ENCODE assay signal across 8 cellular contexts in the genomic region with DNA sequence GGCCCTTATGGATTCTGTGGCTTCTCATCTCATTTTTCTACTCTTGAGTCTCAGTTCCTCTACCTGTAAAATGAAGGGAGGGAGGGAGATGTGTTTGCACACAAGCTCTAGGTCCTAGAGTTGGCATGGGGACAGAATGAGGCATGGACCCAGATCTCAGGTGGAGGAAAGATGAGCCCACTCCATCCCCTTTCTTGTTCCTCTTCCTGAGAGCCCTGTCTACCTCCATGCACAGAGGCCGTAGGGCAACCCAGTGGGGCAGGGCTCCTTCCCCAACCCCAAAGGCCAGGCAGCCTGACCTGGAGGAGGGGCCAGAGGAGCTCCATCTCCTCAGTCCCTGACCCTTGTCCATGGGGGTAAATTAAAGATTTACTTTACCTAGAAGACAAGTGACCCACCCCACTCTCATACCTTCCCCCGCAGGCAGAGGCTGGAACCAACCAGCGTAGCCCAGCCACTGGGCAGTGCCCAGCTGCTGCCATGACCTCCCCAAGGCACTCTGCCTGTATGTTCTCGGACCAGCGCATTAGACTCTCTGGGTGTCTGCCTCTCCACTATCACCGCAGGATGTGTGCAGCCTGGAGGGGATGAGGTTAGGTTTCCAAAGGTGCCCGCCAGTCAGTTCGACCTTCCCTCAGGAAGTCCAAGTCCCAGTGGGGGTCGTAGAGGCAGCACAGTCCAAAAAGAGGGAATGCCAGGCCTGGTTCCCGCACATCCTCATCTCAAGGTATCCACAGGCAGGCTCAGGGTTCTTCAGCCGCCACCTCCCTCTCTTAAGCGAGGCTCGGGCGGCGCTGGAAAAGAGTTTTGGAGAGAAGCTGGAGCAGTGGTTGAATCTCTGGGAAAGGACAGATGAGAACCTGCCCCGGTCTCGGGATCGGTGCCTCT. TPM values are rescaled to one million over a fixed set of nuclear protein-coding genes. Genes with fewer than 3 reads are reported as not detected.
DNase-seq lines count a peak whose midpoint lies in the region; ATAC-seq, FAIRE-seq and TF ChIP-seq lines count a peak whose summit lies in the region.

No MANE protein-coding gene starts in this region.

- no peaks in the 10 kb centered on the region for H3K36me3 ChIP-seq in MM.1S (replicated peaks; ENCODE audit: insufficient read depth, low read length)

- H2AFZ ChIP-seq in MM.1S (ENCODE audit: low read length), result peak overlapping the region; percentile 99

- FAIRE-seq in GM12892 (lab: Jason Lieb, UNC), result no peak

- peaks cover 2% of the 10 kb centered on the region for H3K36me3 Mint-ChIP-seq in mesothelial cell of epicardium

- peak overlapping the region; percentile 90 for H3K27ac Mint-ChIP-seq in mesothelial cell of epicardium

- H3K79me2 ChIP-seq in MM.1S (ENCODE audit: low read length), result peaks cover 28% of the 10 kb centered on the region

- peaks cover 20% of the 10 kb centered on the region; the same call in 1 of the 2 replicates for H3F3A ChIP-seq in MM.1S (ENCODE audit: insufficient read depth, low read length)

- peak overlapping the region; percentile 98 for H3K4me2 ChIP-seq in MM.1S (ENCODE audit: low read depth, low read length)

- H3K27ac ChIP-seq in MM.1S (ENCODE audit: low read length) (peak overlapping the region; percentile 86; the same call in 1 of the 2 replicates), caudate nucleus (ENCODE audit: low read depth, low read length) (peak overlapping the region; percentile 99)

- no peaks in the 10 kb centered on the region for H3K27me3 Mint-ChIP-seq in mesothelial cell of epicardium (ENCODE audit: low read depth)

- H3K4me1 Mint-ChIP-seq in mesothelial cell of epicardium, result peaks cover 37% of the 10 kb centered on the region

- H3K27me3 ChIP-seq in MM.1S (replicated peaks; ENCODE audit: insufficient read depth, low read length), result no peaks in the 10 kb centered on the region

- H3K9me3 ChIP-seq in MM.1S (replicated peaks; ENCODE audit: insufficient read depth, low read length), result no peaks in the 10 kb centered on the region

- H3K4me1 ChIP-seq in MM.1S (ENCODE audit: low read length), result peaks cover 27% of the 10 kb centered on the region

- TF ChIP-seq POLR2A in GM12892 (IDR thresholded peaks at IDR 0.05; ENCODE audit: low read depth, low read length), result no peak

- peak overlapping the region; percentile 97 for H3K9ac ChIP-seq in MM.1S (ENCODE audit: low read length)

- peak overlapping the region; percentile 90 for H3K4me3 Mint-ChIP-seq in mesothelial cell of epicardium

- no peaks in the 10 kb centered on the region for H4K20me1 ChIP-seq in MM.1S (ENCODE audit: insufficient read depth, low read length)

- no peaks in the 10 kb centered on the region for H3K9me3 Mint-ChIP-seq in mesothelial cell of epicardium

- DNase-seq in GM12892 (ENCODE audit: insufficient read length) (peak; percentile 40), MM.1S (peak; percentile 28), caudate nucleus (lab: John Stamatoyannopoulos, UW) (peak in 1 of 61 donors; percentile 61), mesothelial cell of epicardium (ENCODE audit: low spot score in 2 of 2, unreplicated experiment in 2 of 2) (no peak), NCI-H226 (no peak), DMS 273 treated with DMSO at 0.1 percent for 48 hours (lab: John Stamatoyannopoulos, UW) (no peak)

- ATAC-seq in HG03025 (IDR thresholded peaks at IDR 0.05; ENCODE audit: low FRiP score, unreplicated experiment), result no peak
- ATAC-seq in HG02840 (IDR thresholded peaks at IDR 0.05; ENCODE audit: low FRiP score, unreplicated experiment), result no peak

- H3K9me2 ChIP-seq in MM.1S (replicated peaks; ENCODE audit: insufficient read depth, low read length), result no peaks in the 10 kb centered on the region

- H3K4me3 ChIP-seq in MM.1S (ENCODE audit: low read length), result peak overlapping the region; percentile 96

- TF ChIP-seq CTCF in MM.1S (IDR thresholded peaks at IDR 0.05; ENCODE audit: low read length) (no peak), mesothelial cell of epicardium (IDR thresholded peaks at IDR 0.05; ENCODE audit: unreplicated experiment) (no peak)

RNA-seq across cellular contexts. Expression of a gene that starts 3.0 kb away (rescaled TPM):
- polyA plus RNA-seq in GM12892 (2012; ENCODE audit: missing spikeins), result 4.5 TPM
- total RNA-seq in mesothelial cell of epicardium, result 67.0 to 72.7 TPM (median 72.2 TPM) in 3 replicates

RNA-seq across cellular contexts. Expression of a gene that starts 23.2 kb away (rescaled TPM):
- polyA plus RNA-seq in GM12892 (2012; ENCODE audit: missing spikeins), result 4.0 TPM
- total RNA-seq in mesothelial cell of epicardium, result 38.8 to 40.9 TPM (median 39.7 TPM) in 3 replicates

RNA-seq across cellular contexts. Expression of a gene that starts 38.6 kb away (rescaled TPM):
- not detected for polyA plus RNA-seq in GM12892 (2012; ENCODE audit: missing spikeins)
- 8.6 to 10.8 TPM (median 9.3 TPM) in 3 replicates for total RNA-seq in mesothelial cell of epicardium

RNA-seq across cellular contexts. Expression of a gene that starts 56.1 kb away (rescaled TPM):
- not detected for polyA plus RNA-seq in GM12892 (2012; ENCODE audit: missing spikeins)
- total RNA-seq in mesothelial cell of epicardium, result 0.11 to 0.29 TPM (median 0.20 TPM) in 3 replicates

Comparison
In these comparisons a context has a peak if more than half of its experiments do, and no peak if none do; other contexts are left out.
1. DNase-seq: peak in GM12892 (single experiment) and MM.1S (single experiment); none in mesothelial cell of epicardium (0 of 2), NCI-H226 (single experiment) and DMS 273 treated with DMSO at 0.1 percent for 48 hours (single experiment).